11 cellular contexts compared by ENCODE assay signal in the genomic region with DNA sequence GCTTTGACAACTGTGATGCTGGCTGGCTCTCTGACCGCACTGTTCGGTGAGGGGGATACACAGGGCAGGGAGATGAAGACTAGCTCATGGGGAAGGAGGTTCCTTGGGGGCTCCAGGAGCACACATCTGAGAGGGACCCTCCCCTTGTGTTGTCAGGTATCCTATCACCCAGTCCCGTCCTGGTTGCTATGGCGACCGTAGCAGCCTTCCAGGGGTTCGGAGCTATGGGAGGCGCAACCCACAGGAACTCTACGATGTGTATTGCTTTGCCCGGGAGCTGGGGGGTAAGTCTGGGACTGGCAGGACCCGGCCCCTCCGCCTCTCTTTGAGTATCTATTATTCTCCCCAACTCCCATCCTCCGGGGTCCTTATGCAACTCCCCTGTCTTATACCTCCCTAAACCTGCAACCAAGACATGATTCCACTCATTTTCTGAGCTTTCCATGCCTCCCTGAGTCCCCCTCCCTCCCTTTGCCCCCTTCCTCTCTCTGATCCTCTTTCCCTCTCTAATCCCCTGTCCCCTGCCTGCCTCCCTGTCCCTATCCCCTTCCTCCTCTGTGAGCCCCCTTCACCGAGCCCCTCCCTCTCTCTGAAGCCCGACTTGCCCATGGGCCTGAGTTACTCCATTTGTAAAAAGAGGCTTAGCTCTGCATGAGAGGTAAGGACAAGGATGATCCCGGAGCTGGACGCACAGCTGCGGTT. TPM values are rescaled to one million over a fixed set of nuclear protein-coding genes. Genes with fewer than 3 reads are reported as not detected.
DNase-seq lines count a peak whose midpoint lies in the region; ATAC-seq, FAIRE-seq and TF ChIP-seq lines count a peak whose summit lies in the region.
"Had no signal": no experiment of that assay in that cellular context is flagged by ENCODE, and none has a peak within 500 bp of the region (broad histone marks: within the 10 kb centered on the region; RNA-seq: fewer than 3 reads in every experiment).

No MANE protein-coding gene starts in this region.

- no peak for FAIRE-seq in endothelial cell of umbilical vein (lab: Jason Lieb, UNC)
- FAIRE-seq: bronchial epithelial cell had no signal

- dilution Hi-C loops in endothelial cell of umbilical vein (cut with MboI; ENCODE audit: extremely low pct_ligation_motif_present, low sequenced_read_pairs), result no loop called here

- H3K9me1 ChIP-seq in endothelial cell of umbilical vein (replicated peaks; ENCODE audit: control insufficient read depth, extremely low read depth, insufficient read depth, low read length), result no peaks in the 10 kb centered on the region

- H3K9me3 Mint-ChIP-seq in activated T-cell treated with anti-CD3 and anti-CD28 coated beads, Interleukin-2, amount 50 U/mL, for 4 hours, result no peaks in the 10 kb centered on the region
- no peaks in the 10 kb centered on the region for H3K9me3 Mint-ChIP-seq in stimulated activated effector memory CD8-positive, alpha-beta T cell treated with anti-CD3 and anti-CD28 coated beads, Interleukin-12 subunit alpha, Interleukin-12 subunit beta, amount 100 ng/mL, for 72 hours

- H3K36me3 Mint-ChIP-seq in activated T-cell treated with anti-CD3 and anti-CD28 coated beads, Interleukin-2, amount 50 U/mL, for 4 hours (ENCODE audit: insufficient read depth), result no peaks in the 10 kb centered on the region
- H3K36me3 Mint-ChIP-seq in stimulated activated effector memory CD8-positive, alpha-beta T cell treated with anti-CD3 and anti-CD28 coated beads, Interleukin-12 subunit alpha, Interleukin-12 subunit beta, amount 100 ng/mL, for 72 hours, result no peaks in the 10 kb centered on the region

- no peak for DNase-seq in activated T-cell treated with anti-CD3 and anti-CD28 coated beads, Interleukin-2, amount 50 U/mL, for 4 hours
- no peak for DNase-seq in activated T-cell treated with anti-CD3 and anti-CD28 coated beads for 4 hours
- DNase-seq in NT2/D1 (ENCODE audit: low read depth, low spot score), result no peak
- DNase-seq in endothelial cell of umbilical vein (ENCODE audit: low read depth, low spot score), result no peak
- no peak for DNase-seq in stimulated activated effector memory CD8-positive, alpha-beta T cell treated with anti-CD3 and anti-CD28 coated beads, Interleukin-12 subunit alpha, Interleukin-12 subunit beta, amount 100 ng/mL, for 72 hours (ENCODE audit: low spot score in 2 of 2)
- DNase-seq in stimulated activated CD4-positive, alpha-beta T cell treated with anti-CD3 and anti-CD28 coated beads, Interleukin-4, amount 100 ng/mL, for 4 hours, result no peak
- DNase-seq in H4 (ENCODE audit: low spot score), result no peak
- DNase-seq: sigmoid colon had no signal

- no peaks in the 10 kb centered on the region for H3K36me3 ChIP-seq in NT2/D1 (ENCODE audit: insufficient read depth, insufficient read length, low read length)
- H3K36me3 ChIP-seq in endothelial cell of umbilical vein (ENCODE audit: control insufficient read depth in 2 of 2, extremely low read depth in 1 of 2, insufficient read depth in 2 of 2, low read length in 2 of 2), result no peaks in the 10 kb centered on the region
- H3K36me3 ChIP-seq: sigmoid colon had no signal

- no peak overlapping the region for H3K27ac Mint-ChIP-seq in stimulated activated effector memory CD8-positive, alpha-beta T cell treated with anti-CD3 and anti-CD28 coated beads, Interleukin-12 subunit alpha, Interleukin-12 subunit beta, amount 100 ng/mL, for 72 hours

- no peak overlapping the region for H3K27ac ChIP-seq in endothelial cell of umbilical vein (ENCODE audit: insufficient read depth, low read depth, low read length)
- H3K27ac ChIP-seq: foreskin keratinocyte, sigmoid colon had no signal

- H3K4me3 Mint-ChIP-seq in activated T-cell treated with anti-CD3 and anti-CD28 coated beads, Interleukin-2, amount 50 U/mL, for 4 hours, result peak overlapping the region; percentile 57
- peak overlapping the region; percentile 71 for H3K4me3 Mint-ChIP-seq in stimulated activated effector memory CD8-positive, alpha-beta T cell treated with anti-CD3 and anti-CD28 coated beads, Interleukin-12 subunit alpha, Interleukin-12 subunit beta, amount 100 ng/mL, for 72 hours

- BruUV-seq in endothelial cell of umbilical vein (replicated peaks; lab: Mats Ljungman, UMichigan), result no TSS peak

- H3K4me3 ChIP-seq in NT2/D1 (ENCODE audit: insufficient read length, low read depth), result peak overlapping the region; percentile 40
- no peak overlapping the region for H3K4me3 ChIP-seq in endothelial cell of umbilical vein (replicated peaks in 1 of 3; ENCODE audit: insufficient read depth in 1 of 3, low read depth in 1 of 3, low read length in 3 of 3)

- H3K27me3 ChIP-seq in NT2/D1 (ENCODE audit: insufficient read depth, insufficient read length), result peaks cover 32% of the 10 kb centered on the region
- peaks cover 2% of the 10 kb centered on the region in 2 experiments for H3K27me3 ChIP-seq in endothelial cell of umbilical vein (ENCODE audit: control insufficient read depth in 2 of 2, insufficient read depth in 2 of 2, low read length in 2 of 2)

- no peaks in the 10 kb centered on the region for H4K20me1 ChIP-seq in endothelial cell of umbilical vein (replicated peaks; ENCODE audit: control insufficient read depth, extremely low read depth, insufficient read depth, low read length)

- peaks cover 5% of the 10 kb centered on the region for H3K27me3 Mint-ChIP-seq in activated T-cell treated with anti-CD3 and anti-CD28 coated beads, Interleukin-2, amount 50 U/mL, for 4 hours (ENCODE audit: low read depth)

- no peaks in the 10 kb centered on the region for H3K79me2 ChIP-seq in endothelial cell of umbilical vein (ENCODE audit: control insufficient read depth, insufficient read depth, low read length)

- TF ChIP-seq CTCF in endothelial cell of umbilical vein (IDR thresholded peaks at IDR 0.05; ENCODE audit: extremely low read depth in 1 of 2, insufficient read depth in 1 of 2, low read depth in 1 of 2, low read length in 2 of 2), result no peak

- H2AFZ ChIP-seq in endothelial cell of umbilical vein (ENCODE audit: low read depth, low read length), result peak overlapping the region; percentile 59

- no peak for ATAC-seq in activated T-cell treated with anti-CD3 and anti-CD28 coated beads, Interleukin-2, amount 50 U/mL, for 4 hours
- no peak for ATAC-seq in stimulated activated effector memory CD8-positive, alpha-beta T cell treated with anti-CD3 and anti-CD28 coated beads, Interleukin-12 subunit alpha, Interleukin-12 subunit beta, amount 100 ng/mL, for 72 hours
- ATAC-seq in GM19023 (IDR thresholded peaks at IDR 0.05; ENCODE audit: unreplicated experiment), result no peak

- POLR2A ChIA-PET in endothelial cell of umbilical vein (lab: Charles Lee), result no interaction called here

- H3K9ac ChIP-seq in NT2/D1 (ENCODE audit: insufficient read length, low read depth) (peak overlapping the region; percentile 75), endothelial cell of umbilical vein (replicated peaks; ENCODE audit: extremely low read depth, insufficient read depth, low read length) (no peak overlapping the region)

- peaks cover 4% of the 10 kb centered on the region for H3K4me1 Mint-ChIP-seq in activated T-cell treated with anti-CD3 and anti-CD28 coated beads, Interleukin-2, amount 50 U/mL, for 4 hours (ENCODE audit: low read depth)
- H3K4me1 Mint-ChIP-seq in stimulated activated effector memory CD8-positive, alpha-beta T cell treated with anti-CD3 and anti-CD28 coated beads, Interleukin-12 subunit alpha, Interleukin-12 subunit beta, amount 100 ng/mL, for 72 hours, result peaks cover 6% of the 10 kb centered on the region

- CTCF ChIA-PET in endothelial cell of umbilical vein (lab: Charles Lee), result interaction anchor here (0.6 to 2.2 kb wide), 12 partner anchors 8 to 266 kb away, joined by 3 to 10 read pairs (median 3); a partner anchor contains a TSS

- H3K9me3 ChIP-seq in NT2/D1 (ENCODE audit: insufficient read depth, low read length), result peaks cover 6% of the 10 kb centered on the region; the same call in 1 of the 2 replicates
- H3K9me3 ChIP-seq in endothelial cell of umbilical vein (replicated peaks; ENCODE audit: control insufficient read depth, insufficient read depth, low read length), result no peaks in the 10 kb centered on the region
- H3K9me3 ChIP-seq: sigmoid colon had no signal

- H3K4me2 ChIP-seq in endothelial cell of umbilical vein (ENCODE audit: insufficient read depth, low read length), result no peak overlapping the region

- H3K4me1 ChIP-seq in NT2/D1 (ENCODE audit: insufficient read depth, insufficient read length), result peaks cover 4% of the 10 kb centered on the region
- H3K4me1 ChIP-seq in endothelial cell of umbilical vein (ENCODE audit: control insufficient read depth, extremely low read depth, insufficient read depth, low read length), result no peaks in the 10 kb centered on the region
- H3K4me1 ChIP-seq: foreskin keratinocyte had no signal

- intact Hi-C loops in endothelial cell of umbilical vein (cut with micrococcal nuclease), result no loop called here

- TF ChIP-seq POLR2A in endothelial cell of umbilical vein (IDR thresholded peaks at IDR 0.05; ENCODE audit: low read depth, low read length), result no peak

RNA-seq across cellular contexts. Expression of a gene that starts 12.5 kb away (rescaled TPM):
- total RNA-seq in activated T-cell treated with anti-CD3 and anti-CD28 coated beads, Interleukin-2, amount 50 U/mL, for 4 hours, result under 1 TPM in 2 of 3 donors, not detected in 1; 0.05 to 0.08 TPM
- total RNA-seq in endothelial cell of umbilical vein, result not detected in 2 replicates
- not detected in 2 replicates for polyA plus RNA-seq in endothelial cell of umbilical vein
- polyA plus RNA-seq in endothelial cell of umbilical vein (2011; cell fraction: cytosol; rRNA removed), result not detected in 2 replicates
- polyA plus RNA-seq in endothelial cell of umbilical vein (2011; cell fraction: nucleus; rRNA removed), result not detected in 2 replicates
- polyA plus RNA-seq in endothelial cell of umbilical vein (2012), result not detected in 2 replicates
- not detected in 2 replicates for polyA minus RNA-seq in endothelial cell of umbilical vein
- not detected for polyA minus RNA-seq in endothelial cell of umbilical vein (2011; cell fraction: cytosol; rRNA and poly(A)+ RNA removed)
- not detected in 2 replicates for polyA minus RNA-seq in endothelial cell of umbilical vein (2011; cell fraction: nucleus; rRNA and poly(A)+ RNA removed)
- not detected in 2 replicates for total RNA-seq in H4 (2014; rRNA removed; shearing (Covaris generic))
- total RNA-seq: bronchial epithelial cell, foreskin keratinocyte had no signal
- polyA plus RNA-seq: foreskin keratinocyte had no signal

RNA-seq across cellular contexts. Expression of a gene that starts 21.1 kb away (rescaled TPM):
- total RNA-seq in activated T-cell treated with anti-CD3 and anti-CD28 coated beads, Interleukin-2, amount 50 U/mL, for 4 hours, result 10 to 100 TPM; 57.9 to 71.7 (median 66.6) TPM
- 16.6 and 17.5 TPM in 2 replicates for total RNA-seq in endothelial cell of umbilical vein
- 11.9 and 13.4 TPM in 2 replicates for polyA plus RNA-seq in endothelial cell of umbilical vein
- polyA plus RNA-seq in endothelial cell of umbilical vein (2011; cell fraction: cytosol; rRNA removed), result 15.6 and 18.1 TPM in 2 replicates
- 11.0 and 12.6 TPM in 2 replicates for polyA plus RNA-seq in endothelial cell of umbilical vein (2011; cell fraction: nucleus; rRNA removed)
- polyA plus RNA-seq in endothelial cell of umbilical vein (2012), result 12.9 and 13.6 TPM in 2 replicates
- 6.9 and 8.3 TPM in 2 replicates for polyA minus RNA-seq in endothelial cell of umbilical vein
- polyA minus RNA-seq in endothelial cell of umbilical vein (2011; cell fraction: cytosol; rRNA and poly(A)+ RNA removed), result 8.1 TPM
- polyA minus RNA-seq in endothelial cell of umbilical vein (2011; cell fraction: nucleus; rRNA and poly(A)+ RNA removed), result 2.5 and 2.8 TPM in 2 replicates
- total RNA-seq in H4 (2014; rRNA removed; shearing (Covaris generic)), result 48.1 and 50.5 TPM in 2 replicates

RNA-seq across cellular contexts. Expression of a gene that starts 32.2 kb away (rescaled TPM):
- total RNA-seq in activated T-cell treated with anti-CD3 and anti-CD28 coated beads, Interleukin-2, amount 50 U/mL, for 4 hours, result 100 to 1,000 TPM; 110 to 120 (median 118) TPM
- 105 and 118 TPM in 2 replicates for total RNA-seq in endothelial cell of umbilical vein
- 124 and 146 TPM in 2 replicates for polyA plus RNA-seq in endothelial cell of umbilical vein
- polyA plus RNA-seq in endothelial cell of umbilical vein (2011; cell fraction: cytosol; rRNA removed), result 72.0 and 99.3 TPM in 2 replicates
- 138 and 160 TPM in 2 replicates for polyA plus RNA-seq in endothelial cell of umbilical vein (2011; cell fraction: nucleus; rRNA removed)
- 129 and 136 TPM in 2 replicates for polyA plus RNA-seq in endothelial cell of umbilical vein (2012)
- 49.7 and 66.9 TPM in 2 replicates for polyA minus RNA-seq in endothelial cell of umbilical vein
- 47.1 TPM for polyA minus RNA-seq in endothelial cell of umbilical vein (2011; cell fraction: cytosol; rRNA and poly(A)+ RNA removed)
- polyA minus RNA-seq in endothelial cell of umbilical vein (2011; cell fraction: nucleus; rRNA and poly(A)+ RNA removed), result 33.6 and 44.3 TPM in 2 replicates
- 106 and 111 TPM in 2 replicates for total RNA-seq in H4 (2014; rRNA removed; shearing (Covaris generic))

RNA-seq across cellular contexts. Expression of a gene that starts 32.3 kb away (rescaled TPM):
- 10 to 100 TPM; 38.0 to 43.1 (median 38.6) TPM for total RNA-seq in activated T-cell treated with anti-CD3 and anti-CD28 coated beads, Interleukin-2, amount 50 U/mL, for 4 hours
- 35.6 and 45.8 TPM in 2 replicates for total RNA-seq in endothelial cell of umbilical vein
- polyA plus RNA-seq in endothelial cell of umbilical vein, result 37.4 and 49.7 TPM in 2 replicates
- 30.4 and 34.0 TPM in 2 replicates for polyA plus RNA-seq in endothelial cell of umbilical vein (2011; cell fraction: cytosol; rRNA removed)
- polyA plus RNA-seq in endothelial cell of umbilical vein (2011; cell fraction: nucleus; rRNA removed), result 27.2 and 27.9 TPM in 2 replicates
- 23.4 and 24.3 TPM in 2 replicates for polyA plus RNA-seq in endothelial cell of umbilical vein (2012)
- polyA minus RNA-seq in endothelial cell of umbilical vein, result 28.2 and 29.3 TPM in 2 replicates
- polyA minus RNA-seq in endothelial cell of umbilical vein (2011; cell fraction: cytosol; rRNA and poly(A)+ RNA removed), result 7.0 TPM
- 11.6 and 18.9 TPM in 2 replicates for polyA minus RNA-seq in endothelial cell of umbilical vein (2011; cell fraction: nucleus; rRNA and poly(A)+ RNA removed)
- total RNA-seq in H4 (2014; rRNA removed; shearing (Covaris generic)), result 19.3 and 26.4 TPM in 2 replicates

RNA-seq across cellular contexts. Expression of a gene that starts 48.8 kb away (rescaled TPM):
- not detected for total RNA-seq in activated T-cell treated with anti-CD3 and anti-CD28 coated beads, Interleukin-2, amount 50 U/mL, for 4 hours
- total RNA-seq in endothelial cell of umbilical vein, result not detected in 2 replicates
- polyA plus RNA-seq in endothelial cell of umbilical vein, result 0.10 and 0.21 TPM in 2 replicates
- polyA plus RNA-seq in endothelial cell of umbilical vein (2011; cell fraction: cytosol; rRNA removed), result not detected in 2 replicates
- 0.16 and 0.22 TPM in 2 replicates for polyA plus RNA-seq in endothelial cell of umbilical vein (2011; cell fraction: nucleus; rRNA removed)
- polyA plus RNA-seq in endothelial cell of umbilical vein (2012), result not detected in 2 replicates
- not detected in 2 replicates for polyA minus RNA-seq in endothelial cell of umbilical vein
- not detected for polyA minus RNA-seq in endothelial cell of umbilical vein (2011; cell fraction: cytosol; rRNA and poly(A)+ RNA removed)
- not detected in 2 replicates for polyA minus RNA-seq in endothelial cell of umbilical vein (2011; cell fraction: nucleus; rRNA and poly(A)+ RNA removed)
- total RNA-seq in H4 (2014; rRNA removed; shearing (Covaris generic)), result not detected in 2 replicates
- total RNA-seq: bronchial epithelial cell, foreskin keratinocyte had no signal
